9 cellular contexts compared by ENCODE assay signal in genomic region chr6:156832166-156832743, GRCh38. TPM values are rescaled to one million over a fixed set of nuclear protein-coding genes. Genes with fewer than 3 reads are reported as not detected.
DNase-seq lines count a peak whose midpoint lies in the region; ATAC-seq, FAIRE-seq and TF ChIP-seq lines count a peak whose summit lies in the region.
"Had no signal": no experiment of that assay in that cellular context is flagged by ENCODE, and none has a peak within 500 bp of the region (broad histone marks: within the 10 kb centered on the region; RNA-seq: fewer than 3 reads in every experiment).

No MANE protein-coding gene starts in this region.

- 94% methylated on average over 3 of the region's 3 CpGs; no CpG with 5 or more reads in 1 of the 2 experiments for WGBS in H1 (ENCODE audit: extremely low coverage in 1 of 2, insufficient coverage in 1 of 2, insufficient read length in 1 of 2, insufficient replicate concordance in 2 of 2, low coverage in 1 of 2, low lambda C conversion rate in 2 of 2, missing lambda C conversion rate in 1 of 2), 2 experiments

- peak; percentile 42 for DNase-seq in EH (ENCODE audit: low read depth)
- peak; percentile 47 to 82 for DNase-seq in NCI-H2081 (lab: John Stamatoyannopoulos, UW)
- no peak for DNase-seq in H1 (ENCODE audit: low read depth in 1 of 2, low spot score in 2 of 2)
- DNase-seq in osteoblast (ENCODE audit: insufficient read length, low spot score, missing footprints): peak; percentile 59
- DNase-seq in stimulated activated CD4-positive, alpha-beta T cell treated with anti-CD3 and anti-CD28 coated beads, Interleukin-15, amount 100 ng/mL, for 24 hours: no peak
- DNase-seq in NCI-H1048 (lab: John Stamatoyannopoulos, UW): no peak
- no peak for DNase-seq in stimulated activated naive CD8-positive, alpha-beta T cell treated with anti-CD3 and anti-CD28 coated beads, Interleukin-15, Interleukin-2, amounts not matched to agents 100 U/mL and 50 U/mL, for 24 hours

- H4K8ac ChIP-seq in H1 (ENCODE audit: extremely low read depth, insufficient read depth, low read length): no peak overlapping the region

- H2BK15ac ChIP-seq in H1 (ENCODE audit: low read length): no peak overlapping the region

- H3K23me2 ChIP-seq in H1 (ENCODE audit: low read depth, low read length): no peaks in the 10 kb centered on the region

- H3K79me2 ChIP-seq in H1 (ENCODE audit: control insufficient read depth in 1 of 2, insufficient read depth in 2 of 2, low read length in 2 of 2) (peaks cover 2 to 93% of the 10 kb centered on the region in 2 experiments), osteoblast (ENCODE audit: insufficient read depth, low read length) (peaks cover 73% of the 10 kb centered on the region)

- no peak overlapping the region for H3K56ac ChIP-seq in H1 (replicated peaks; ENCODE audit: insufficient read length, low read depth, low read length)

- no peak overlapping the region for H3K4me3 ChIP-seq in H1 (ENCODE audit: extremely low read depth in 1 of 4, insufficient read depth in 2 of 4, low read depth in 3 of 4, low read length in 4 of 4)
- no peak overlapping the region for H3K4me3 ChIP-seq in osteoblast (ENCODE audit: insufficient read depth, low read length)

- H3K9ac ChIP-seq in H1 (replicated peaks in 1 of 4; ENCODE audit: extremely low read depth in 1 of 4, low read depth in 3 of 4, low read length in 3 of 4): no peak overlapping the region

- no peak overlapping the region for H2BK12ac ChIP-seq in H1 (ENCODE audit: low read depth, low read length)

- H3K27me3 ChIP-seq in H1 (replicated peaks in 1 of 4; ENCODE audit: control insufficient read depth in 3 of 4, extremely low read depth in 1 of 4, insufficient read depth in 3 of 4, low read length in 3 of 4) (no peaks in the 10 kb centered on the region), osteoblast (ENCODE audit: insufficient read depth, low read length) (no peaks in the 10 kb centered on the region)

- H3K4ac ChIP-seq in H1 (replicated peaks; ENCODE audit: insufficient read length, low read depth, low read length): no peak overlapping the region

- TF ChIP-seq EP300 in H1 (IDR thresholded peaks at IDR 0.05; ENCODE audit: borderline replicate concordance in 1 of 2, low read depth in 2 of 2, low read length in 2 of 2): no peak

- no peak for TF ChIP-seq CTCF in H1 (IDR thresholded peaks at IDR 0.05; ENCODE audit: control extremely low read depth in 1 of 3, insufficient read depth in 1 of 3, low read depth in 1 of 3, low read length in 3 of 3)
- TF ChIP-seq CTCF in osteoblast (IDR thresholded peaks at IDR 0.05; ENCODE audit: extremely low read depth, low read depth, low read length): no peak

- H3K36me3 ChIP-seq in H1 (ENCODE audit: control insufficient read depth in 2 of 4, insufficient read depth in 4 of 4, low read length in 3 of 4): peaks cover 0 to 27% (median 0%) of the 10 kb centered on the region in 4 experiments; a peak in 2 of 8 replicates
- H3K36me3 ChIP-seq in osteoblast (ENCODE audit: insufficient read depth, low read length): no peaks in the 10 kb centered on the region

- FAIRE-seq in H1 (lab: Jason Lieb, UNC): no peak

- no peak overlapping the region for H3K18ac ChIP-seq in H1 (ENCODE audit: extremely low read depth, low read length)

- H3K27ac ChIP-seq in H1 (ENCODE audit: low read depth, low read length): no peak overlapping the region
- peak overlapping the region; percentile 1 for H3K27ac ChIP-seq in osteoblast (ENCODE audit: low read depth, low read length)

- TF ChIP-seq RAD21 in H1 (IDR thresholded peaks at IDR 0.05 in 1 of 2, conservative IDR thresholded peaks at IDR 0.05 in 1 of 2; ENCODE audit: low read depth in 2 of 2, low read length in 2 of 2): no peak

- no peak overlapping the region for H2BK120ac ChIP-seq in H1 (replicated peaks; ENCODE audit: low read depth, low read length)

- H2BK5ac ChIP-seq in H1 (ENCODE audit: low read depth, low read length): no peak overlapping the region

- no peak for TF ChIP-seq POLR2A in H1 (IDR thresholded peaks at IDR 0.05; ENCODE audit: control extremely low read depth in 1 of 2, low read depth in 2 of 2, low read length in 2 of 2)

- H2BK20ac ChIP-seq in H1 (ENCODE audit: low read length): no peak overlapping the region

- no peak overlapping the region for H3K4me2 ChIP-seq in H1 (ENCODE audit: insufficient read depth in 1 of 2, low read depth in 2 of 2, low read length in 2 of 2)
- H3K4me2 ChIP-seq in osteoblast (ENCODE audit: insufficient read depth, low read length): peak overlapping the region; percentile 8

- no peak overlapping the region for H3K23ac ChIP-seq in H1 (ENCODE audit: insufficient read length)

- H2AK5ac ChIP-seq in H1 (ENCODE audit: low read depth, low read length): no peak overlapping the region

- H4K5ac ChIP-seq in H1 (ENCODE audit: insufficient read length, low read depth, low read length): no peak overlapping the region

- H3K79me1 ChIP-seq in H1 (ENCODE audit: low read depth, low read length): peaks cover 12% of the 10 kb centered on the region

- H3K14ac ChIP-seq in H1 (ENCODE audit: insufficient read length): no peak overlapping the region

- H4K20me1 ChIP-seq in H1 (replicated peaks in 1 of 2; ENCODE audit: control insufficient read depth in 1 of 2, insufficient read depth in 2 of 2, low read length in 2 of 2): peaks cover 11% of the 10 kb centered on the region in 2 experiments
- peaks cover 28% of the 10 kb centered on the region for H4K20me1 ChIP-seq in osteoblast (ENCODE audit: insufficient read depth, low read length)

- H2AFZ ChIP-seq in H1 (ENCODE audit: low read length) (no peak overlapping the region), osteoblast (ENCODE audit: low read length) (no peak overlapping the region)

- CTCF ChIA-PET in H1 (lab: Charles Lee; ENCODE audit: partially characterized antibody): interaction anchor here (1.3 kb wide), 1 partner anchor 230 kb away, joined by 3 read pairs; no protein-coding TSS in a partner anchor

- ATAC-seq in HG03175 (IDR thresholded peaks at IDR 0.05; ENCODE audit: unreplicated experiment): no peak
- ATAC-seq in stimulated activated naive CD8-positive, alpha-beta T cell treated with anti-CD3 and anti-CD28 coated beads, Interleukin-15, Interleukin-2, amounts not matched to agents 100 U/mL and 50 U/mL, for 24 hours: no peak
- ATAC-seq: esophagus mucosa had no signal

- H3K4me1 ChIP-seq in H1 (replicated peaks in 1 of 4; ENCODE audit: control insufficient read depth in 3 of 4, insufficient read depth in 4 of 4, low read length in 3 of 4): peaks cover 0 to 15% (median 8%) of the 10 kb centered on the region in 4 experiments; a peak in 3 of 7 replicates
- peaks cover 25% of the 10 kb centered on the region for H3K4me1 ChIP-seq in osteoblast (ENCODE audit: insufficient read depth, low read length)

- H4K91ac ChIP-seq in H1 (replicated peaks; ENCODE audit: insufficient read length, low read length): no peak overlapping the region

- H3K9me3 ChIP-seq in H1 (ENCODE audit: insufficient read depth in 2 of 2, low read depth in 1 of 2, low read length in 1 of 2) (no peaks in the 10 kb centered on the region), osteoblast (ENCODE audit: low read depth, low read length) (no peaks in the 10 kb centered on the region)

- POLR2A ChIA-PET in H1 (lab: Charles Lee; ENCODE audit: partially characterized antibody): no interaction called here

TF ChIP-seq in H1, 55 proteins besides CTCF, POLR2A, EP300 and RAD21:
- TF ChIP-seq SP1 (IDR thresholded peaks at IDR 0.05; ENCODE audit: low read depth, low read length): peak; percentile 93
- peak; percentile 50; the same call in 1 of the 2 replicates for TF ChIP-seq SP2 (IDR thresholded peaks at IDR 0.05; ENCODE audit: low read length)
- no peak for TF ChIP-seq RNF2 (IDR thresholded peaks at IDR 0.05; ENCODE audit: borderline replicate concordance, low read depth, low read length, missing control alignments, poor library complexity, severe bottlenecking)
- peak; percentile 60; the same call in 1 of the 2 replicates for TF ChIP-seq CHD2 (IDR thresholded peaks at IDR 0.05; ENCODE audit: low read length)
- no peak for TF ChIP-seq CBX8 (IDR thresholded peaks at IDR 0.05; ENCODE audit: borderline replicate concordance, low read depth, low read length)
- no peak for TF ChIP-seq HDAC2 (IDR thresholded peaks at IDR 0.05; ENCODE audit: borderline replicate concordance in 1 of 2, low read depth in 2 of 2, low read length in 2 of 2)
TF ChIP-seq in H1: peak in this region for 3.

RNA-seq across cellular contexts. Expression of gene ARID1B, which starts 55.1 kb away (rescaled TPM):
- total RNA-seq in H1 (2021; fragmentation: NEBNext Ultra II Directional; extraction: Animal tissue kit (Norgen Biotek cat#: 25700)): 70.3 and 71.2 TPM in 2 replicates
- polyA plus RNA-seq in H1 (2011; rRNA removed): 24.3 and 32.2 TPM in 2 replicates
- polyA plus RNA-seq in H1 (2011; cell fraction: cytosol; rRNA removed): 23.8 TPM
- 72.6 TPM for polyA plus RNA-seq in H1 (2011; cell fraction: nucleus; rRNA removed)
- 39.0 to 46.3 TPM (median 43.7 TPM) in 4 replicates for polyA plus RNA-seq in H1 (2012, experiment 1 of 2)
- 7.0 TPM for polyA plus RNA-seq in H1 (2012, experiment 2 of 2)
- 29.4 TPM for polyA plus RNA-seq in H1 (2013, experiment 1 of 2)
- polyA plus RNA-seq in H1 (2013, experiment 2 of 2): 29.7 TPM
- polyA minus RNA-seq in H1 (2011; rRNA and poly(A)+ RNA removed): 124 and 131 TPM in 2 replicates
- 103 TPM for polyA minus RNA-seq in H1 (2011; cell fraction: cytosol; rRNA and poly(A)+ RNA removed)
- 315 TPM for polyA minus RNA-seq in H1 (2011; cell fraction: nucleus; rRNA and poly(A)+ RNA removed)
- total RNA-seq in osteoblast: 55.0 and 64.2 TPM in 2 replicates

Comparison
In these comparisons a context has a peak if more than half of its experiments do, and no peak if none do; other contexts are left out.
1. DNase-seq: peak in EH (single experiment), NCI-H2081 (2 of 2) and osteoblast (single experiment); none in H1 (0 of 2), stimulated activated CD4-positive, alpha-beta T cell treated with anti-CD3 and anti-CD28 coated beads, Interleukin-15, amount 100 ng/mL, for 24 hours (single experiment), NCI-H1048 (single experiment) and stimulated activated naive CD8-positive, alpha-beta T cell treated with anti-CD3 and anti-CD28 coated beads, Interleukin-15, Interleukin-2, amounts not matched to agents 100 U/mL and 50 U/mL, for 24 hours (single experiment).